In the genomic region with DNA sequence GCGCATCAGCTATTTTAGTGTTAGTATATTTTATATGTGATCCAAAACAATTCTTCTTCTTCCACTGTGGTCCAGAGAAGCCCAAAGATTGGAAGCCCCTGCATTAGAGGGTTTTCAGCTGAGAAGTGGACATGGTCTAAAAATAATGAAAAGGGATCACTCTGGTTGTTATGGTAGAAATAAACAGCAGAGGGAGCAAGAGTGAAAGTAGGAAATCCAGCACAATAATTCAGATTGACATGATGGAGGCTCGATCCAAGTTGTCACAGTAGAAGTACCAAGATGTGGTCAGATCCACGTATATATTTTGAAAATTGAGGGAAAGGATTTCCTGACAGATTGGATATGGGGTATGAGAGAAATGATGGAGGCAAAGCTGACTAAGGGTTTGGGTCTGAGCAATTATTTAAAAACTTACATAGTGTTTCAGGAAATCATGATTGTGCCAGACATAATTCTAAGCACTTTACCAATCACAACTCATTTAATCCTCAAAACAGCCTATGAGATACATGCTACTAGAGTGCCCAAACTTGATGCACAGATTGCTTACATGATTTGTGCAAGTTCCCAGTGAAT, we compare ENCODE assay signal across 9 cellular contexts. TPM values are rescaled to one million over a fixed set of nuclear protein-coding genes. Genes with fewer than 3 reads are reported as not detected.
DNase-seq lines count a peak whose midpoint lies in the region; ATAC-seq, FAIRE-seq and TF ChIP-seq lines count a peak whose summit lies in the region.
"Had no signal": no experiment of that assay in that cellular context is flagged by ENCODE, and none has a peak within 500 bp of the region (broad histone marks: within the 10 kb centered on the region; RNA-seq: fewer than 3 reads in every experiment).

No MANE protein-coding gene starts in this region.

- H3K9me3 ChIP-seq in hepatocyte (ENCODE audit: low read depth) (no peaks in the 10 kb centered on the region), testis (no peaks in the 10 kb centered on the region)
- H3K9me3 ChIP-seq: HAP-1 had no signal

- no peak for FAIRE-seq in HTR-8/SVneo (lab: Jason Lieb, UNC)

- H3K4me1 ChIP-seq in hepatocyte (ENCODE audit: insufficient read depth) (no peaks in the 10 kb centered on the region), testis (no peaks in the 10 kb centered on the region)
- H3K4me1 ChIP-seq: HAP-1 had no signal

- TF ChIP-seq POLR2A in GM18505 (IDR thresholded peaks at IDR 0.05; ENCODE audit: borderline replicate concordance, extremely low read depth, insufficient read depth, insufficient read length) (no peak), testis (IDR thresholded peaks at IDR 0.05) (no peak)

- H3K4me2 ChIP-seq in hepatocyte = no peak overlapping the region

- no peaks in the 10 kb centered on the region for H3K36me3 Mint-ChIP-seq in stimulated activated effector memory CD8-positive, alpha-beta T cell treated with anti-CD3 and anti-CD28 coated beads, Interleukin-12 subunit alpha, Interleukin-12 subunit beta, amount 100 ng/mL, for 72 hours

- no peaks in the 10 kb centered on the region for H4K20me1 ChIP-seq in hepatocyte (ENCODE audit: insufficient read depth, poor library complexity, severe bottlenecking)

- H3K4me1 Mint-ChIP-seq in stimulated activated effector memory CD8-positive, alpha-beta T cell treated with anti-CD3 and anti-CD28 coated beads, Interleukin-12 subunit alpha, Interleukin-12 subunit beta, amount 100 ng/mL, for 72 hours = no peaks in the 10 kb centered on the region

- H3K27me3 ChIP-seq in hepatocyte (no peaks in the 10 kb centered on the region), testis (no peaks in the 10 kb centered on the region)

- no peak overlapping the region for H3K4me3 ChIP-seq in WI38 (ENCODE audit: low read depth, low read length)
- no peak overlapping the region for H3K4me3 ChIP-seq in hepatocyte
- H3K4me3 ChIP-seq in testis = no peak overlapping the region
- H3K4me3 ChIP-seq: HAP-1 had no signal

- DNase-seq in ACHN (peak; percentile 61), HTR-8/SVneo (ENCODE audit: insufficient read length, low spot score) (peak; percentile 41), hepatocyte (ENCODE audit: low spot score) (peak; percentile 43), testis (no peak)
- DNase-seq in stimulated activated effector memory CD8-positive, alpha-beta T cell treated with anti-CD3 and anti-CD28 coated beads, Interleukin-12 subunit alpha, Interleukin-12 subunit beta, amount 100 ng/mL, for 72 hours (ENCODE audit: low spot score in 2 of 2) = no peak

- peak; percentile 57 for ATAC-seq in GM18505 (IDR thresholded peaks at IDR 0.05; ENCODE audit: unreplicated experiment)
- ATAC-seq in HG03469 (IDR thresholded peaks at IDR 0.05; ENCODE audit: unreplicated experiment) = no peak
- ATAC-seq in stimulated activated effector memory CD8-positive, alpha-beta T cell treated with anti-CD3 and anti-CD28 coated beads, Interleukin-12 subunit alpha, Interleukin-12 subunit beta, amount 100 ng/mL, for 72 hours = no peak

- intact Hi-C loops in testis (cut with DNase I; ENCODE audit: low total_unique reads) = no loop called here

- no peak overlapping the region for H2AFZ ChIP-seq in hepatocyte

- H3K27ac ChIP-seq in hepatocyte = no peak overlapping the region
- H3K27ac ChIP-seq in testis = no peak overlapping the region

- no peaks in the 10 kb centered on the region for H3K9me3 Mint-ChIP-seq in stimulated activated effector memory CD8-positive, alpha-beta T cell treated with anti-CD3 and anti-CD28 coated beads, Interleukin-12 subunit alpha, Interleukin-12 subunit beta, amount 100 ng/mL, for 72 hours

- H3K36me3 ChIP-seq in hepatocyte (replicated peaks; ENCODE audit: insufficient read depth, low read depth) (no peaks in the 10 kb centered on the region), testis (ENCODE audit: low read depth, missing control alignments) (peaks cover under 1% of the 10 kb centered on the region)
- H3K36me3 ChIP-seq: HAP-1 had no signal

- in situ Hi-C loops in ACHN (cut with HindIII; ENCODE audit: low pct_ligation_motif_present, low pct_unique_long_range_greater_than_20kb, low sequenced_read_pairs) = no loop called here

- no peaks in the 10 kb centered on the region for H3K9me2 ChIP-seq in hepatocyte (replicated peaks; ENCODE audit: insufficient read depth)

- H3K27ac Mint-ChIP-seq in stimulated activated effector memory CD8-positive, alpha-beta T cell treated with anti-CD3 and anti-CD28 coated beads, Interleukin-12 subunit alpha, Interleukin-12 subunit beta, amount 100 ng/mL, for 72 hours = no peak overlapping the region

- no peaks in the 10 kb centered on the region for H3K79me2 ChIP-seq in hepatocyte

- WGBS in hepatocyte (ENCODE audit: low lambda C conversion rate, missing lambda C conversion rate) = 54% methylated on average over 3 of the region's 3 CpGs
- WGBS in testis, 2 donors = 56 to 59% methylated on average over 3 of the region's 3 CpGs

- TF ChIP-seq CTCF in WI38 (IDR thresholded peaks at IDR 0.05; ENCODE audit: low read depth, low read length) (0 out of 2 replicates have a peak, but pooled peaks have one; percentile 15), hepatocyte (IDR thresholded peaks at IDR 0.05; ENCODE audit: poor library complexity) (peak; percentile 61), testis (IDR thresholded peaks at IDR 0.05) (peak; percentile 20 to 52 (median 38))

- H3K4me3 Mint-ChIP-seq in stimulated activated effector memory CD8-positive, alpha-beta T cell treated with anti-CD3 and anti-CD28 coated beads, Interleukin-12 subunit alpha, Interleukin-12 subunit beta, amount 100 ng/mL, for 72 hours = no peak overlapping the region

RNA-seq across cellular contexts. Expression of a gene that starts 17.0 kb away (rescaled TPM):
- total RNA-seq in hepatocyte = 58.9 and 68.5 TPM in 2 replicates
- polyA plus RNA-seq in hepatocyte = 17.5 and 18.4 TPM in 2 replicates
- total RNA-seq in testis = 10 to 100 TPM; 24.2 to 44.6 TPM
- polyA plus RNA-seq in testis (ENCODE audit: insufficient read depth, low read depth, low replicate concordance) = 45.4 TPM

RNA-seq across cellular contexts. Expression of a gene that starts 20.4 kb away (rescaled TPM):
- 88.8 and 89.8 TPM in 2 replicates for total RNA-seq in hepatocyte
- 27.2 and 30.9 TPM in 2 replicates for polyA plus RNA-seq in hepatocyte
- total RNA-seq in testis = 10 to 100 TPM; 19.8 to 24.0 TPM
- polyA plus RNA-seq in testis (ENCODE audit: insufficient read depth, low read depth, low replicate concordance) = 19.3 TPM

Comparison
In these comparisons a context has a peak if more than half of its experiments do, and no peak if none do; other contexts are left out.
1. DNase-seq: peak in ACHN (single experiment), HTR-8/SVneo (single experiment) and hepatocyte (single experiment); none in testis (single experiment) and stimulated activated effector memory CD8-positive, alpha-beta T cell treated with anti-CD3 and anti-CD28 coated beads, Interleukin-12 subunit alpha, Interleukin-12 subunit beta, amount 100 ng/mL, for 72 hours (0 of 2).
2. Peak in every context shown above with its lines, with median percentiles within 50 percentile points of each other: CTCF ChIP-seq.